ENCODE assay signal across 1 cellular context in genomic region chr1:61337981-61338848, GRCh38.
TF ChIP-seq lines count a peak whose summit lies in the region.

No MANE protein-coding gene starts in this region.

TF ChIP-seq in A549, 52 proteins besides CTCF, POLR2A, EP300 and RAD21 (continued from another document):
- TF ChIP-seq NPAS2 (CRISPR knock-in tag; IDR thresholded peaks at IDR 0.05; ENCODE audit: borderline replicate concordance) (no peak), EHMT2 (IDR thresholded peaks at IDR 0.05; ENCODE audit: low read depth) (no peak), CBX2 (IDR thresholded peaks at IDR 0.05; ENCODE audit: borderline replicate concordance, low read depth) (no peak), E2F6 (IDR thresholded peaks at IDR 0.05; ENCODE audit: borderline replicate concordance, low read depth) (no peak), FOSL2 (IDR thresholded peaks at IDR 0.05) (0 out of 2 replicates have a peak, but pooled peaks have one; percentile 21), FOSL2 (CRISPR knock-in tag; IDR thresholded peaks at IDR 0.05) (peak; percentile 63), MAX (IDR thresholded peaks at IDR 0.05) (peak; percentile 64), HOXA7 (CRISPR knock-in tag; IDR thresholded peaks at IDR 0.05) (no peak), SREBF2 (IDR thresholded peaks at IDR 0.05) (no peak), POLR2AphosphoS2 (conservative IDR thresholded peaks at IDR 0.05; ENCODE audit: low read length) (no peak), BCL3 (IDR thresholded peaks at IDR 0.05) (no peak), PHF8 (IDR thresholded peaks at IDR 0.05; ENCODE audit: borderline replicate concordance, low read depth) (no peak), NR3C1 (IDR thresholded peaks at IDR 0.05) (no peak), GATA3 (IDR thresholded peaks at IDR 0.05; ENCODE audit: borderline replicate concordance) (no peak), JUN (IDR thresholded peaks at IDR 0.05) (0 out of 5 replicates have a peak, but pooled peaks have one; percentile 24 to 30), BHLHE40 (IDR thresholded peaks at IDR 0.05; ENCODE audit: low read depth, low read length) (no peak), TFCP2L1 (CRISPR knock-in tag; IDR thresholded peaks at IDR 0.05) (no peak), CHD2 (IDR thresholded peaks at IDR 0.05; ENCODE audit: low read length, partially characterized antibody) (no peak), RCOR1 (IDR thresholded peaks at IDR 0.05; ENCODE audit: low read depth, low read length) (no peak), HES2 (IDR thresholded peaks at IDR 0.05) (no peak)
- TF ChIP-seq, protein P1, sequence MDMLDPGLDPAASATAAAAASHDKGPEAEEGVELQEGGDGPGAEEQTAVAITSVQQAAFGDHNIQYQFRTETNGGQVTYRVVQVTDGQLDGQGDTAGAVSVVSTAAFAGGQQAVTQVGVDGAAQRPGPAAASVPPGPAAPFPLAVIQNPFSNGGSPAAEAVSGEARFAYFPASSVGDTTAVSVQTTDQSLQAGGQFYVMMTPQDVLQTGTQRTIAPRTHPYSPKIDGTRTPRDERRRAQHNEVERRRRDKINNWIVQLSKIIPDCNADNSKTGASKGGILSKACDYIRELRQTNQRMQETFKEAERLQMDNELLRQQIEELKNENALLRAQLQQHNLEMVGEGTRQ (IDR thresholded peaks at IDR 0.05): no peak
